1 cellular context compared by ENCODE assay signal in genomic region chr14:104868060-104868740, GRCh38.
TF ChIP-seq lines count a peak whose summit lies in the region.

No MANE protein-coding gene starts in this region.

TF ChIP-seq in IMR-90, 13 proteins besides CTCF, POLR2A, EP300 and RAD21:
- TF ChIP-seq USF2 (IDR thresholded peaks at IDR 0.05; ENCODE audit: low read depth, low read length) (no peak), RFX5 (IDR thresholded peaks at IDR 0.05; ENCODE audit: low read depth, low read length) (no peak), CEBPB (IDR thresholded peaks at IDR 0.05; ENCODE audit: low read depth, low read length) (no peak), RCOR1 (IDR thresholded peaks at IDR 0.05; ENCODE audit: insufficient replicate concordance, low read length) (no peak), MAZ (IDR thresholded peaks at IDR 0.05; ENCODE audit: borderline replicate concordance, low read depth, low read length) (no peak), CHD1 (IDR thresholded peaks at IDR 0.05; ENCODE audit: low read depth, low read length) (no peak), MXI1 (IDR thresholded peaks at IDR 0.05; ENCODE audit: borderline replicate concordance, low read depth, low read length) (no peak), BHLHE40 (IDR thresholded peaks at IDR 0.05; ENCODE audit: low read depth, low read length) (no peak), SMC3 (IDR thresholded peaks at IDR 0.05; ENCODE audit: low read depth, low read length) (no peak), ELK1 (IDR thresholded peaks at IDR 0.05; ENCODE audit: borderline replicate concordance, low read depth, low read length) (no peak), FOS (IDR thresholded peaks at IDR 0.05; ENCODE audit: low read depth, low read length) (no peak), MAFK (IDR thresholded peaks at IDR 0.05; ENCODE audit: low read depth, low read length) (no peak)
